In the genomic region with DNA sequence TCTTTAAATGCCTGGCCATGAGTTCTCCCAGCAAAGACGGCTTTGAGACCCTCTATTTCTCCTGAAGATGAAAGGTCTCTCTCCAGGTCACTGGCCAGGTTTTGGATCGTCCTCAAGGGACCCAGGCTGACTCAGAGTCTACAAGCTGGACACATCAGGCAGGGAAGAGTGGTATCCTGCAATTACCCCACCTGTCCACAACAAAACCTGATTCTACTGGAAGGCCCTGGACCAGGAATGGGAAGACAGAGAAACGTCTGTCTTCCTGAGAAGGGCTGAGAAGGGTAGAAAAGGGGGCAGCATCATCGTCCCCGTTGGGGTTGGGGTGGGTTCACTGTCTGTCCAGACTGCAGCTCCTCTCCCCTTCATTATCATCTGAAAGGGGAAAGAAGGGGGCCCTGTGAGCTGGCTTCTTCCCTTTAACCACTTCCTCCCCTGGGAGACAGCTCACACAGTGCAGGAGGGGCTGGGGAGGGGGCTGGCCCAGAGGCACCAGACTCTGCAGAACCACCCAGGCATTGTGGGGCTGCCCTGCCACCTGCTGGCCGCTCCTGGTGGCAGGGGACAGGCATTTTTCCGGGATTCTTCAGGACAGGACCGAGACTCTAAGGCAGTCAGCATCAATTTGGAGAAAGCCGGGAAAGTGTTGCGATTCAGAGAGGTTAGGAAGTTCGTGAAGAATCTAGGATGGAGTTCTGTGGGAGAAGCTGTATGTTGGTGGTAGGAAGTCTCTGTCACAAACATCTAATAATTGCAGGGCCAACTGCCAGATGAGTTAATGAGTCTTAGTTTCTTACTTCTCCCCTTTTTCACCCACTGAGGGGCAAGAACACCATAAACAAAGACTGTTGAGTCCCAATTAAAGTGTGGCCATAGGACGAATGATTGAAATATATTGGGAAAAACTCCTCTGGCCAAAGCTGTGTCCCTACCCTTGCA, we compare ENCODE assay signal across 9 cellular contexts. TPM values are rescaled to one million over a fixed set of nuclear protein-coding genes. Genes with fewer than 3 reads are reported as not detected.
DNase-seq lines count a peak whose midpoint lies in the region; ATAC-seq and TF ChIP-seq lines count a peak whose summit lies in the region.
"Had no signal": no experiment of that assay in that cellular context is flagged by ENCODE, and none has a peak within 500 bp of the region (broad histone marks: within the 10 kb centered on the region; RNA-seq: fewer than 3 reads in every experiment).

No MANE protein-coding gene starts in this region.

- H3K4me1 ChIP-seq in mesendoderm (ENCODE audit: control insufficient read depth, low read depth, low read length) = no peaks in the 10 kb centered on the region
- peaks cover 0 to 13% of the 10 kb centered on the region in 2 donors for H3K4me1 ChIP-seq in thoracic aorta (ENCODE audit: control insufficient read depth in 1 of 2, low read depth in 2 of 2)

- H4K8ac ChIP-seq in mesendoderm (ENCODE audit: low read depth, low read length) = no peak overlapping the region

- H3K4me3 ChIP-seq in epithelial cell of proximal tubule (ENCODE audit: low read depth, low read length) = no peak overlapping the region
- H3K4me3 ChIP-seq in mesendoderm (ENCODE audit: low read length) = no peak overlapping the region
- no peak overlapping the region for H3K4me3 ChIP-seq in thoracic aorta

- CTCF ChIA-PET in WTC11 (lab: Charles Lee) = interaction anchor here (0.6 to 2.8 kb wide), 29 partner anchors 8 to 517 kb away, joined by 3 to 26 read pairs (median 4); a partner anchor contains a TSS

- H2AK5ac ChIP-seq in mesendoderm (ENCODE audit: low read length) = no peak overlapping the region

- H3K27me3 ChIP-seq in mesendoderm (ENCODE audit: insufficient read depth, low read length, poor library complexity) = no peaks in the 10 kb centered on the region
- H3K27me3 ChIP-seq in thoracic aorta (replicated peaks; ENCODE audit: insufficient read depth) = no peaks in the 10 kb centered on the region

- no peak overlapping the region for H3K18ac ChIP-seq in mesendoderm (ENCODE audit: low read length)

- H3K27me3 Mint-ChIP-seq in WTC11 (ENCODE audit: low read depth) = no peaks in the 10 kb centered on the region

- H3K4me3 Mint-ChIP-seq in WTC11 = no peak overlapping the region
- H3K4me3 Mint-ChIP-seq: T-helper 1 cell treated with Interleukin-12 subunit alpha and Interleukin-12 subunit beta and Interleukin-4 antibody, amounts not matched to agents 30 μg/mL and 1 μg/mL, for 36 hours had no signal

- peak overlapping the region; percentile 15 for H3K4me2 ChIP-seq in mesendoderm (ENCODE audit: low read length)

- no peak overlapping the region for H3K4ac ChIP-seq in mesendoderm (ENCODE audit: low read depth, low read length)

- no peak overlapping the region for H3K56ac ChIP-seq in mesendoderm (ENCODE audit: low read length)

- H2BK120ac ChIP-seq in mesendoderm (ENCODE audit: low read depth, low read length) = no peak overlapping the region

- ATAC-seq in WTC11 = peak; percentile 98
- peak; percentile 63 for ATAC-seq in thoracic aorta (ENCODE audit: insufficient number of reproducible peaks, low FRiP score, low read depth)
- ATAC-seq in GM18868 (IDR thresholded peaks at IDR 0.05; ENCODE audit: unreplicated experiment) = no peak
- no peak for ATAC-seq in GM21447 (IDR thresholded peaks at IDR 0.05; ENCODE audit: unreplicated experiment)

- peak; percentile 53 for DNase-seq in EH (ENCODE audit: low read depth)
- DNase-seq in WTC11 (ENCODE audit: low spot score) = peak; percentile 89
- DNase-seq in epithelial cell of proximal tubule (ENCODE audit: low read depth) = no peak
- DNase-seq in mesendoderm = peak; percentile 85
- no peak for DNase-seq in thoracic aorta (ENCODE audit: low spot score)

- H4K5ac ChIP-seq in mesendoderm (ENCODE audit: low read length) = no peak overlapping the region

- TF ChIP-seq CTCF in LNCAP (IDR thresholded peaks at IDR 0.05) (peak; percentile 95), WTC11 (IDR thresholded peaks at IDR 0.05) (peak; percentile 71; the same call in 1 of the 2 replicates), epithelial cell of proximal tubule (conservative IDR thresholded peaks at IDR 0.05; ENCODE audit: low read depth, low read length) (peak; percentile 88), thoracic aorta (IDR thresholded peaks at IDR 0.05) (peak; percentile 82)

- H2BK5ac ChIP-seq in mesendoderm (ENCODE audit: low read length) = no peak overlapping the region

- no CpG with 5 or more reads among the region's 12 CpGs for WGBS in mesendoderm (ENCODE audit: extremely low coverage, insufficient coverage, low lambda C conversion rate)

- H3K23ac ChIP-seq in mesendoderm (ENCODE audit: low read length) = no peak overlapping the region

- peaks cover 37% of the 10 kb centered on the region for H3K36me3 Mint-ChIP-seq in WTC11

- H3K27ac ChIP-seq in mesendoderm (ENCODE audit: low read depth, low read length) = no peak overlapping the region
- H3K27ac ChIP-seq in thoracic aorta = no peak overlapping the region

- POLR2A ChIA-PET in WTC11 (lab: Charles Lee) = no interaction called here

- H3K9ac ChIP-seq in mesendoderm (ENCODE audit: low read length) = peak overlapping the region; percentile 26

- H3K4me1 Mint-ChIP-seq in WTC11 = peaks cover 28% of the 10 kb centered on the region

- no peak overlapping the region for H2BK15ac ChIP-seq in mesendoderm (replicated peaks; ENCODE audit: low read depth)

- H3K79me1 ChIP-seq in mesendoderm (ENCODE audit: low read length) = no peaks in the 10 kb centered on the region

- H3K9me3 ChIP-seq in thoracic aorta = no peaks in the 10 kb centered on the region

- peaks cover 2% of the 10 kb centered on the region for H3K36me3 ChIP-seq in mesendoderm (ENCODE audit: control insufficient read depth, insufficient read depth, low read length)
- no peaks in the 10 kb centered on the region for H3K36me3 ChIP-seq in thoracic aorta

- no peaks in the 10 kb centered on the region for H3K79me2 ChIP-seq in mesendoderm (ENCODE audit: control insufficient read depth, insufficient read depth, low read length)

- peaks cover 28% of the 10 kb centered on the region for H3K9me3 Mint-ChIP-seq in WTC11
- H3K9me3 Mint-ChIP-seq: T-helper 1 cell treated with Interleukin-12 subunit alpha and Interleukin-12 subunit beta and Interleukin-4 antibody, amounts not matched to agents 30 μg/mL and 1 μg/mL, for 36 hours had no signal

- H3K27ac Mint-ChIP-seq in WTC11 = peak overlapping the region; percentile 58; the same call in 1 of the 2 replicates
- H3K27ac Mint-ChIP-seq: T-helper 1 cell treated with Interleukin-12 subunit alpha and Interleukin-12 subunit beta and Interleukin-4 antibody, amounts not matched to agents 30 μg/mL and 1 μg/mL, for 36 hours had no signal

TF ChIP-seq in WTC11, 78 proteins besides CTCF, POLR2A, EP300 and RAD21:
- TF ChIP-seq ETV6 (CRISPR knock-in tag; IDR thresholded peaks at IDR 0.05) (0 out of 2 replicates have a peak, but pooled peaks have one; percentile 57), TP53 (CRISPR knock-in tag; IDR thresholded peaks at IDR 0.05) (no peak), CREM (CRISPR knock-in tag; IDR thresholded peaks at IDR 0.05) (no peak), IRF2 (CRISPR knock-in tag; IDR thresholded peaks at IDR 0.05; ENCODE audit: borderline replicate concordance, low read depth) (no peak), GTF2I (CRISPR knock-in tag; conservative IDR thresholded peaks at IDR 0.05) (no peak), FOXJ3 (CRISPR knock-in tag; IDR thresholded peaks at IDR 0.05; ENCODE audit: borderline replicate concordance) (no peak)
- TF ChIP-seq, protein P1, sequence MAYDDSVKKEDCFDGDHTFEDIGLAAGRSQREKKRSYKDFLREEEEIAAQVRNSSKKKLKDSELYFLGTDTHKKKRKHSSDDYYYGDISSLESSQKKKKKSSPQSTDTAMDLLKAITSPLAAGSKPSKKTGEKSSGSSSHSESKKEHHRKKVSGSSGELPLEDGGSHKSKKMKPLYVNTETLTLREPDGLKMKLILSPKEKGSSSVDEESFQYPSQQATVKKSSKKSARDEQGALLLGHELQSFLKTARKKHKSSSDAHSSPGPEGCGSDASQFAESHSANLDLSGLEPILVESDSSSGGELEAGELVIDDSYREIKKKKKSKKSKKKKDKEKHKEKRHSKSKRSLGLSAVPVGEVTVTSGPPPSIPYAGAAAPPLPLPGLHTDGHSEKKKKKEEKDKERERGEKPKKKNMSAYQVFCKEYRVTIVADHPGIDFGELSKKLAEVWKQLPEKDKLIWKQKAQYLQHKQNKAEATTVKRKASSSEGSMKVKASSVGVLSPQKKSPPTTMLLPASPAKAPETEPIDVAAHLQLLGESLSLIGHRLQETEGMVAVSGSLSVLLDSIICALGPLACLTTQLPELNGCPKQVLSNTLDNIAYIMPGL (CRISPR knock-in tag; IDR thresholded peaks at IDR 0.05) = 0 out of 2 replicates have a peak, but pooled peaks have one; percentile 42
- TF ChIP-seq, protein P2, sequence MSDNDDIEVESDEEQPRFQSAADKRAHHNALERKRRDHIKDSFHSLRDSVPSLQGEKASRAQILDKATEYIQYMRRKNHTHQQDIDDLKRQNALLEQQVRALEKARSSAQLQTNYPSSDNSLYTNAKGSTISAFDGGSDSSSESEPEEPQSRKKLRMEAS (CRISPR knock-in tag; IDR thresholded peaks at IDR 0.05) = no peak
- TF ChIP-seq, protein P3, sequence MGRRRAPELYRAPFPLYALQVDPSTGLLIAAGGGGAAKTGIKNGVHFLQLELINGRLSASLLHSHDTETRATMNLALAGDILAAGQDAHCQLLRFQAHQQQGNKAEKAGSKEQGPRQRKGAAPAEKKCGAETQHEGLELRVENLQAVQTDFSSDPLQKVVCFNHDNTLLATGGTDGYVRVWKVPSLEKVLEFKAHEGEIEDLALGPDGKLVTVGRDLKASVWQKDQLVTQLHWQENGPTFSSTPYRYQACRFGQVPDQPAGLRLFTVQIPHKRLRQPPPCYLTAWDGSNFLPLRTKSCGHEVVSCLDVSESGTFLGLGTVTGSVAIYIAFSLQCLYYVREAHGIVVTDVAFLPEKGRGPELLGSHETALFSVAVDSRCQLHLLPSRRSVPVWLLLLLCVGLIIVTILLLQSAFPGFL (CRISPR knock-in tag; IDR thresholded peaks at IDR 0.05; ENCODE audit: borderline replicate concordance) = no peak

RNA-seq across cellular contexts. Expression of a gene that starts 57.6 kb away (rescaled TPM):
- total RNA-seq in WTC11 (2021) = 17.9 to 21.8 TPM (median 18.9 TPM) in 3 replicates
- not detected in 2 replicates for total RNA-seq in epithelial cell of proximal tubule
- polyA plus RNA-seq in mesendoderm (2013, experiment 1 of 2) = 2.6 TPM
- 3.0 TPM for polyA plus RNA-seq in mesendoderm (2013, experiment 2 of 2)
- total RNA-seq in thoracic aorta = not detected

Comparison
In these comparisons a context has a peak if more than half of its experiments do, and no peak if none do; other contexts are left out.
1. DNase-seq: peak in EH (single experiment), WTC11 (single experiment) and mesendoderm (single experiment); none in epithelial cell of proximal tubule (single experiment) and thoracic aorta (single experiment).
2. ATAC-seq: peak in WTC11 (single experiment) and thoracic aorta (single experiment); none in GM18868 (single experiment) and GM21447 (single experiment).
3. RNA of a gene that starts 57.6 kb away (total RNA-seq): 17.9 to 21.8 TPM in WTC11; not detected in epithelial cell of proximal tubule and not detected in thoracic aorta; every median in the first group is over 10 times any median in the second.
4. Peak in every context shown above with its lines, with median percentiles within 50 percentile points of each other: CTCF ChIP-seq.